Comparison of ENCODE assay signal across 8 cellular contexts in the genomic region with DNA sequence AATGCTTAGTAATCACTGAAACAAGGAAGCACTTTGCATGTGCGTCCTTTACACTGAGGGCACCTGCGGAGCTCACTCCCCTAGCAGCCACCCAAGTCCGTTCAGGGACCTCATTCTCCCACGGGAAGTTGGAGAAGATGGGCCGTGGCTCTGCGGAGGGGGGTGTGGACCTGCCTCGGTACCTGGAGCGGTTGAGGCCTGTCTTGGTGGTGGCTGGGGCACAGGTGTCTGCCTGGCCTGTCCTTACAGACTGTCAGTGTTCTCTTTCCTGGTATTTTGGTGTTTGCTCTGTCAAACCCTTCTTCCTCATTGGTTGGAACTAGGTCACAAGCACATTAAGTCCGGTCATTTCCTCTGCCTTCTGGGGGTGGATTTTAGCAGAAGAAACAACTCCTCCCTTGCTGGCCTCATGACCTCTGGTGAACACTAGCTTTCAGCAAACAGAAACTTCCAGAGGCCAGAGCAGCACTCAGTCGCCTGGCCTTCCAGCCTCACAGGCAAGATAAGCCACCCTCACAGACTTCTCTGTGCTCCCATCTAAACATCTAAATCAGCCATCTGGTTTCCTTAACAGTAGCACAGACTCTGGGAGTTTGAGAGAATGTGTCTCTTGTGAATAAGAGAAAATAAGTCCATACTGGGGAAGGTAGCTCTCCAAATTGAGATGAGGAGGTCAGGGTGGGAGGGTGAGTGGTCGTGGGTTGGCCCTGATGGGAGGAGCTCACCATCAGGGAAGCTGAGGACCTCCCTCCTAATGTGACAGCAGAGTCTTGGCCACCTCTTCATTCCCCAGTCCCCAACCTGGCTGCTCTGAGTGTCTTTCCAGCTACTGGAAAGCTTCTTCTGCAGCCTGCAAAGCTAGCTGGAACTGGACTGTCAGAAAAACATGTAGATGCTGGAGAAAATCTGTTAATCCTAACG. TPM values are rescaled to one million over a fixed set of nuclear protein-coding genes. Genes with fewer than 3 reads are reported as not detected.
DNase-seq lines count a peak whose midpoint lies in the region; ATAC-seq and TF ChIP-seq lines count a peak whose summit lies in the region.

No MANE protein-coding gene starts in this region.

- no peaks in the 10 kb centered on the region for H3K27me3 ChIP-seq in hepatocyte
- H3K27me3 ChIP-seq in spleen (replicated peaks in 1 of 7): no peaks in the 10 kb centered on the region

- H3K4me3 ChIP-seq in hepatocyte: no peak overlapping the region
- no peak overlapping the region for H3K4me3 ChIP-seq in spleen

- no peak for ATAC-seq in HG03460 (IDR thresholded peaks at IDR 0.05; ENCODE audit: unreplicated experiment)

- peak in 66 of 76 experiments; percentile 11 to 74 (median 46) for DNase-seq in HUDEP-2 (lab: John Stamatoyannopoulos, UW; ENCODE audit: unreplicated experiment in 76 of 76)
- DNase-seq in activated T-helper 2 cell treated with anti-CD3 and anti-CD28 coated beads, Interferon-gamma antibody, Interleukin-2, Interleukin-4, amounts not matched to agents 10 μg/mL and 5 μg/mL and 100 μg/mL, durations not matched to agents 14 hours and 24 hours and 36 hours (ENCODE audit: low spot score): no peak
- peak; percentile 62 for DNase-seq in hepatocyte (ENCODE audit: low spot score)
- DNase-seq in spleen: no peak
- no peak for DNase-seq in SHP77 treated with DMSO at 0.1 percent for 48 hours (lab: John Stamatoyannopoulos, UW)
- no peak for DNase-seq in NCI-H526 (lab: John Stamatoyannopoulos, UW)
- DNase-seq in posterior vena cava (ENCODE audit: low spot score): no peak

- H2AFZ ChIP-seq in hepatocyte: no peak overlapping the region

- H3K4me1 ChIP-seq in hepatocyte (ENCODE audit: insufficient read depth) (peaks cover 25% of the 10 kb centered on the region), spleen (peaks cover 25 to 70% (median 51%) of the 10 kb centered on the region in 6 donors)

- H3K4me3 Mint-ChIP-seq in activated T-helper 2 cell treated with anti-CD3 and anti-CD28 coated beads, Interferon-gamma antibody, Interleukin-2, Interleukin-4, amounts not matched to agents 10 μg/mL and 5 μg/mL and 100 μg/mL, durations not matched to agents 14 hours and 24 hours and 36 hours (ENCODE audit: low read depth): no peak overlapping the region

- intact Hi-C loops in activated T-helper 2 cell treated with anti-CD3 and anti-CD28 coated beads, Interferon-gamma antibody, Interleukin-2, Interleukin-4, amounts not matched to agents 10 μg/mL and 5 μg/mL and 100 μg/mL, durations not matched to agents 14 hours and 24 hours and 36 hours (cut with micrococcal nuclease): no loop called here
- intact Hi-C loops in spleen (cut with DNase I; ENCODE audit: low total_unique reads): no loop called here
- intact Hi-C loops in posterior vena cava (cut with DNase I): no loop called here

- H3K4me1 Mint-ChIP-seq in activated T-helper 2 cell treated with anti-CD3 and anti-CD28 coated beads, Interferon-gamma antibody, Interleukin-2, Interleukin-4, amounts not matched to agents 10 μg/mL and 5 μg/mL and 100 μg/mL, durations not matched to agents 14 hours and 24 hours and 36 hours (ENCODE audit: low read depth): peaks cover 14% of the 10 kb centered on the region

- H4K20me1 ChIP-seq in hepatocyte (ENCODE audit: insufficient read depth, poor library complexity, severe bottlenecking): no peaks in the 10 kb centered on the region

- H3K79me2 ChIP-seq in hepatocyte: peaks cover 37% of the 10 kb centered on the region

- H3K9me3 Mint-ChIP-seq in activated T-helper 2 cell treated with anti-CD3 and anti-CD28 coated beads, Interferon-gamma antibody, Interleukin-2, Interleukin-4, amounts not matched to agents 10 μg/mL and 5 μg/mL and 100 μg/mL, durations not matched to agents 14 hours and 24 hours and 36 hours: no peaks in the 10 kb centered on the region

- H3K36me3 Mint-ChIP-seq in activated T-helper 2 cell treated with anti-CD3 and anti-CD28 coated beads, Interferon-gamma antibody, Interleukin-2, Interleukin-4, amounts not matched to agents 10 μg/mL and 5 μg/mL and 100 μg/mL, durations not matched to agents 14 hours and 24 hours and 36 hours (ENCODE audit: low read depth): peaks cover 12% of the 10 kb centered on the region

- peak overlapping the region; percentile 52 for H3K4me2 ChIP-seq in hepatocyte

- H3K27ac ChIP-seq in hepatocyte (peak overlapping the region; percentile 86), spleen (peak overlapping the region; percentile 66 to 86 (median 83))

- no peaks in the 10 kb centered on the region for H3K27me3 Mint-ChIP-seq in activated T-helper 2 cell treated with anti-CD3 and anti-CD28 coated beads, Interferon-gamma antibody, Interleukin-2, Interleukin-4, amounts not matched to agents 10 μg/mL and 5 μg/mL and 100 μg/mL, durations not matched to agents 14 hours and 24 hours and 36 hours (ENCODE audit: low read depth)

- H3K9me2 ChIP-seq in hepatocyte (replicated peaks; ENCODE audit: insufficient read depth): no peaks in the 10 kb centered on the region

- H3K9me3 ChIP-seq in hepatocyte (ENCODE audit: low read depth): no peaks in the 10 kb centered on the region
- no peaks in the 10 kb centered on the region for H3K9me3 ChIP-seq in spleen

- WGBS in hepatocyte (ENCODE audit: low lambda C conversion rate, missing lambda C conversion rate): 55% methylated on average over 12 of the region's 12 CpGs
- WGBS in spleen, 5 donors: 48 to 63% (median 58%) methylated on average over 12 of the region's 12 CpGs

- TF ChIP-seq POLR2A in spleen (IDR thresholded peaks at IDR 0.05): peak in 1 of 3 donors; percentile 46

- TF ChIP-seq CTCF in hepatocyte (IDR thresholded peaks at IDR 0.05; ENCODE audit: poor library complexity) (no peak), spleen (IDR thresholded peaks at IDR 0.05 in 8 of 11, conservative IDR thresholded peaks at IDR 0.05 in 3 of 11) (no peak)

- H3K27ac Mint-ChIP-seq in activated T-helper 2 cell treated with anti-CD3 and anti-CD28 coated beads, Interferon-gamma antibody, Interleukin-2, Interleukin-4, amounts not matched to agents 10 μg/mL and 5 μg/mL and 100 μg/mL, durations not matched to agents 14 hours and 24 hours and 36 hours: peak overlapping the region; percentile 55

- H3K36me3 ChIP-seq in hepatocyte (replicated peaks; ENCODE audit: insufficient read depth, low read depth) (no peaks in the 10 kb centered on the region), spleen (peaks cover 0 to 95% (median 26%) of the 10 kb centered on the region in 6 donors)

RNA-seq across cellular contexts. Expression of gene SNAP29, which starts 8.6 kb away (rescaled TPM):
- 24.2 and 31.4 TPM in 2 replicates for total RNA-seq in activated T-helper 2 cell treated with anti-CD3 and anti-CD28 coated beads, Interferon-gamma antibody, Interleukin-2, Interleukin-4, amounts not matched to agents 10 μg/mL and 5 μg/mL and 100 μg/mL, durations not matched to agents 14 hours and 24 hours and 36 hours
- 14.5 and 15.7 TPM in 2 replicates for total RNA-seq in hepatocyte
- 34.3 and 41.0 TPM in 2 replicates for polyA plus RNA-seq in hepatocyte
- total RNA-seq in spleen: 10 to 100 TPM; 22.6 to 33.5 (median 28.2) TPM
- polyA plus RNA-seq in spleen: 10 to 100 TPM; 13.7 to 19.5 (median 17.2) TPM
- total RNA-seq in posterior vena cava: 10 to 100 TPM; 22.9 to 25.5 TPM

RNA-seq across cellular contexts. Expression of gene PI4KA, which starts 8.8 kb away (rescaled TPM):
- 73.4 and 77.7 TPM in 2 replicates for total RNA-seq in activated T-helper 2 cell treated with anti-CD3 and anti-CD28 coated beads, Interferon-gamma antibody, Interleukin-2, Interleukin-4, amounts not matched to agents 10 μg/mL and 5 μg/mL and 100 μg/mL, durations not matched to agents 14 hours and 24 hours and 36 hours
- total RNA-seq in hepatocyte: 59.1 and 62.2 TPM in 2 replicates
- 75.7 and 80.5 TPM in 2 replicates for polyA plus RNA-seq in hepatocyte
- total RNA-seq in spleen: 100 to 1,000 TPM in 6 of 7 donors, 10 to 100 TPM in 1; 86.2 to 143 (median 122) TPM
- 10 to 100 TPM; 29.8 to 48.1 (median 35.3) TPM for polyA plus RNA-seq in spleen
- total RNA-seq in posterior vena cava: 10 to 100 TPM; 83.9 to 97.9 TPM

RNA-seq across cellular contexts. Expression of gene CRKL, which starts 49.8 kb away (rescaled TPM):
- total RNA-seq in activated T-helper 2 cell treated with anti-CD3 and anti-CD28 coated beads, Interferon-gamma antibody, Interleukin-2, Interleukin-4, amounts not matched to agents 10 μg/mL and 5 μg/mL and 100 μg/mL, durations not matched to agents 14 hours and 24 hours and 36 hours: 79.2 and 80.1 TPM in 2 replicates
- total RNA-seq in hepatocyte: 46.5 and 49.2 TPM in 2 replicates
- polyA plus RNA-seq in hepatocyte: 30.7 and 31.8 TPM in 2 replicates
- 10 to 100 TPM; 56.7 to 65.3 (median 58.1) TPM for total RNA-seq in spleen
- 10 to 100 TPM; 11.5 to 17.9 (median 12.2) TPM for polyA plus RNA-seq in spleen
- total RNA-seq in posterior vena cava: 10 to 100 TPM; 36.7 to 37.5 TPM

Comparison
In these comparisons a context has a peak if more than half of its experiments do, and no peak if none do; other contexts are left out.
1. DNase-seq: peak in HUDEP-2 (66 of 76) and hepatocyte (single experiment); none in activated T-helper 2 cell treated with anti-CD3 and anti-CD28 coated beads, Interferon-gamma antibody, Interleukin-2, Interleukin-4, amounts not matched to agents 10 μg/mL and 5 μg/mL and 100 μg/mL, durations not matched to agents 14 hours and 24 hours and 36 hours (single experiment), spleen (single experiment), SHP77 treated with DMSO at 0.1 percent for 48 hours (single experiment), NCI-H526 (0 of 2) and posterior vena cava (single experiment).